20 cellular contexts compared by ENCODE assay signal in genomic region chr20:48653706-48654051, GRCh38.
"Had no signal": no experiment of that assay in that cellular context is flagged by ENCODE, and none has a peak within 500 bp of the region (broad histone marks: within the 10 kb centered on the region; RNA-seq: fewer than 3 reads in every experiment).

No MANE protein-coding gene starts in this region.

- H3K27ac Mint-ChIP-seq: dendritic cell treated with granulocyte-macrophage colony-stimulating factor and Interleukin-4, amounts not matched to agents 40 ng/mL and 50 ng/mL, for 4 days; endodermal cell; naive thymus-derived CD8-positive, alpha-beta T cell; progenitor cell of endocrine pancreas; stimulated activated memory B cell treated with anti-CD40 and anti-IgM and Interleukin-4, amounts not matched to agents 10 μg/mL and 1 μg/mL and 100 μg/mL, for 72 hours; stimulated activated naive CD8-positive, alpha-beta T cell treated with anti-CD3 and anti-CD28 coated beads, Interleukin-15, Interleukin-2, amounts not matched to agents 100 ng/mL and 50 ng/mL, for 24 hours had no signal

- H3K9me3 ChIP-seq: mucosa of descending colon, ovary, spleen had no signal

- H3K4me3 Mint-ChIP-seq: dendritic cell treated with granulocyte-macrophage colony-stimulating factor and Interleukin-4, amounts not matched to agents 40 ng/mL and 50 ng/mL, for 4 days; endodermal cell; naive thymus-derived CD8-positive, alpha-beta T cell; neural crest cell; stimulated activated memory B cell treated with anti-CD40 and anti-IgM and Interleukin-4, amounts not matched to agents 10 μg/mL and 1 μg/mL and 100 μg/mL, for 72 hours; stimulated activated naive CD8-positive, alpha-beta T cell treated with anti-CD3 and anti-CD28 coated beads, Interleukin-15, Interleukin-2, amounts not matched to agents 100 ng/mL and 50 ng/mL, for 24 hours had no signal

- ATAC-seq: foreskin keratinocyte; mucosa of descending colon; naive thymus-derived CD8-positive, alpha-beta T cell; sciatic nerve; stimulated activated memory B cell treated with anti-CD40 and anti-IgM and Interleukin-4, amounts not matched to agents 10 μg/mL and 1 μg/mL and 100 μg/mL, for 72 hours had no signal

- H3K4me1 Mint-ChIP-seq: endodermal cell had no signal

- H3K4me1 ChIP-seq: foreskin keratinocyte had no signal

- H3K27ac ChIP-seq: foreskin keratinocyte, hepatocyte, ovary, spleen had no signal

- H3K4me3 ChIP-seq: hepatocyte, mucosa of descending colon, ovary, spleen had no signal

- DNase-seq: central memory CD4-positive, alpha-beta T cell; endodermal cell; erythroblast; foreskin keratinocyte; kidney; mucosa of descending colon; naive thymus-derived CD8-positive, alpha-beta T cell; ovary; spleen; stimulated activated CD4-positive, alpha-beta T cell treated with anti-CD3 and anti-CD28 coated beads, Interleukin-15, amount 100 ng/mL, for 24 hours; stimulated activated CD4-positive, alpha-beta T cell treated with anti-CD3 and anti-CD28 coated beads, Interleukin-1b, Interleukin-23, amount 100 ng/mL, for 48 hours; stimulated activated CD4-positive, alpha-beta T cell treated with anti-CD3 and anti-CD28 coated beads, Interleukin-4, amount 100 ng/mL, for 24 hours; trophoblast cell had no signal

- H3K27me3 Mint-ChIP-seq: dendritic cell treated with granulocyte-macrophage colony-stimulating factor and Interleukin-4, amounts not matched to agents 40 ng/mL and 50 ng/mL, for 4 days; naive thymus-derived CD8-positive, alpha-beta T cell; progenitor cell of endocrine pancreas; stimulated activated memory B cell treated with anti-CD40 and anti-IgM and Interleukin-4, amounts not matched to agents 10 μg/mL and 1 μg/mL and 100 μg/mL, for 72 hours; stimulated activated naive CD8-positive, alpha-beta T cell treated with anti-CD3 and anti-CD28 coated beads, Interleukin-15, Interleukin-2, amounts not matched to agents 100 ng/mL and 50 ng/mL, for 24 hours had no signal

- H3K27me3 ChIP-seq: hepatocyte, ovary, spleen had no signal

- H3K36me3 ChIP-seq: ovary had no signal

- H3K9me3 Mint-ChIP-seq: dendritic cell treated with granulocyte-macrophage colony-stimulating factor and Interleukin-4, amounts not matched to agents 40 ng/mL and 50 ng/mL, for 4 days; endodermal cell; naive thymus-derived CD8-positive, alpha-beta T cell; neural crest cell; stimulated activated memory B cell treated with anti-CD40 and anti-IgM and Interleukin-4, amounts not matched to agents 10 μg/mL and 1 μg/mL and 100 μg/mL, for 72 hours; stimulated activated naive CD8-positive, alpha-beta T cell treated with anti-CD3 and anti-CD28 coated beads, Interleukin-15, Interleukin-2, amounts not matched to agents 100 ng/mL and 50 ng/mL, for 24 hours had no signal
